ENCODE assay signal across 34 cellular contexts in the genomic region with DNA sequence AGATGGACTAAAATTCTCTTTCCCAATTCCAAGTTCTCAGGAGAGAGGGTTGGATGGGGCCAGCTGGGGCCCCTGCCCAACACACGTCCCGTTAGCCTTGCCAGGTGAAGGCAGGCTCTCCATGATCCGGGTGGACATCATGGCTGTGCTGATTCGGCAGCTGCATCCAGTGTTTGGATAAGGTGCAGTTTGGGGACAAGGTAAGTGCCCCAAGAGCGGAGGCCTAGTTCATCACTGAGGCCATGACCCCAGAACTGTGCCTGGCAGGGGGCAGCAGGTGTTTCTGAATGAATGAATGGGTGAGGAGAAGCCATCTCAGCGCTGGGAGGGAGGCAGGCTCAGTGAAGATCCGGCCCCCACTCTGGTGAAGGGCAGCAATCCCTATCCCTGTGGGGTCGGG.
"Had no signal": no experiment of that assay in that cellular context is flagged by ENCODE, and none has a peak within 500 bp of the region (broad histone marks: within the 10 kb centered on the region; RNA-seq: fewer than 3 reads in every experiment).

No MANE protein-coding gene starts in this region.

- H3K36me3 Mint-ChIP-seq: activated CD4-positive, alpha-beta memory T cell treated with anti-CD3 and anti-CD28 coated beads for 36 hours; activated naive CD4-positive, alpha-beta T cell treated with anti-CD3 and anti-CD28 coated beads, Interleukin-2, amount 10 ng/mL, durations not matched to agents 7 days and 5 days; activated naive CD4-positive, alpha-beta T cell treated with anti-CD3 and anti-CD28 coated beads, Interleukin-2, amount 50 U/mL, for 24 hours; activated naive CD8-positive, alpha-beta T cell; activated naive CD8-positive, alpha-beta T cell treated with anti-CD3 and anti-CD28 coated beads, Interleukin-2, amount 10 ng/mL, durations not matched to agents 7 days and 5 days; brain had no signal

- H3K9me3 ChIP-seq: ascending aorta had no signal

- DNase-seq: activated B cell treated with CpG ODN at 0.5 μM for 24 hours; activated CD4-positive, alpha-beta memory T cell treated with anti-CD3 and anti-CD28 coated beads for 36 hours; activated CD4-positive, alpha-beta T cell treated with anti-CD3 and anti-CD28 coated beads for 4 hours; activated CD4-positive, alpha-beta T cell treated with anti-CD3 and anti-CD28 coated beads, Interleukin-2, amount 10 ng/mL, durations not matched to agents 24 days and 14 days; activated CD4-positive, alpha-beta T cell treated with anti-CD3 and anti-CD28 coated beads, Interleukin-2, amount 50 U/mL, for 1 hour; activated CD4-positive, alpha-beta T cell treated with anti-CD3 and anti-CD28 coated beads, Interleukin-2, amount 50 U/mL, for 4 hours; activated CD4-positive, CD25-positive, alpha-beta regulatory T cell treated with anti-CD3 and anti-CD28 coated beads, Interleukin-2, amount 50 U/mL, for 72 hours; activated CD8-positive, alpha-beta memory T cell treated with anti-CD3 and anti-CD28 coated beads, Interleukin-2, amount 50 U/mL, for 48 hours; activated CD8-positive, alpha-beta T cell treated with anti-CD3 and anti-CD28 coated beads for 36 hours; activated effector memory CD4-positive, alpha-beta T cell treated with Interleukin-2 at 50 U/mL for 16 hours; activated gamma-delta T cell; activated naive CD4-positive, alpha-beta T cell treated with anti-CD3 and anti-CD28 coated beads, Interleukin-2, amount 10 ng/mL, durations not matched to agents 7 days and 5 days; activated naive CD4-positive, alpha-beta T cell treated with Interleukin-2 at 50 U/mL for 16 hours; activated naive CD8-positive, alpha-beta T cell treated with anti-CD3 and anti-CD28 coated beads, Interleukin-2, amount 10 ng/mL, durations not matched to agents 7 days and 5 days; activated naive CD8-positive, alpha-beta T cell treated with anti-CD3 and anti-CD28 coated beads, Interleukin-2, amount 50 U/mL, for 24 hours; activated T-cell treated with anti-CD3 and anti-CD28 coated beads, Interleukin-2, amount 50 U/mL, for 24 hours; activated T-cell treated with anti-CD3 and anti-CD28 coated beads, Interleukin-2, amount 50 U/mL, for 48 hours; amygdala; anterior cingulate cortex; caudate nucleus; cerebellar nuclear complex; T-helper 1 cell; T-helper 2 cell; T-helper 9 cell had no signal

- H3K9me3 Mint-ChIP-seq: activated B cell treated with CpG ODN at 0.5 μM for 24 hours; activated CD4-positive, alpha-beta memory T cell treated with anti-CD3 and anti-CD28 coated beads for 36 hours; activated CD4-positive, alpha-beta T cell treated with anti-CD3 and anti-CD28 coated beads, Interleukin-2, amount 10 ng/mL, durations not matched to agents 24 days and 14 days; activated CD8-positive, alpha-beta T cell treated with anti-CD3 and anti-CD28 coated beads for 36 hours; activated naive CD4-positive, alpha-beta T cell treated with anti-CD3 and anti-CD28 coated beads, Interleukin-2, amount 10 ng/mL, durations not matched to agents 7 days and 5 days; activated naive CD4-positive, alpha-beta T cell treated with anti-CD3 and anti-CD28 coated beads, Interleukin-2, amount 50 U/mL, for 24 hours; activated naive CD8-positive, alpha-beta T cell treated with anti-CD3 and anti-CD28 coated beads, Interleukin-2, amount 10 ng/mL, durations not matched to agents 7 days and 5 days; activated naive CD8-positive, alpha-beta T cell treated with anti-CD3 and anti-CD28 coated beads, Interleukin-2, amount 50 U/mL, for 24 hours; activated T-cell treated with anti-CD3 and anti-CD28 coated beads, Interleukin-2, amount 50 U/mL, for 24 hours; activated T-helper 2 cell treated with anti-CD3 and anti-CD28 coated beads, Interferon-gamma antibody, Interleukin-2, Interleukin-4, amounts not matched to agents 10 μg/mL and 5 μg/mL and 100 μg/mL, durations not matched to agents 14 hours and 24 hours and 36 hours; central memory CD8-positive, alpha-beta T cell; T-helper 1 cell treated with Interleukin-12 subunit alpha and Interleukin-12 subunit beta and Interleukin-4 antibody, amounts not matched to agents 30 μg/mL and 1 μg/mL, for 36 hours; T-helper 2 cell treated with Interferon-gamma antibody and Interleukin-4, amounts not matched to agents 5 μg/mL and 100 μg/mL, for 36 hours had no signal

- H3K4me1 ChIP-seq: ascending aorta had no signal

- H3K27ac Mint-ChIP-seq: activated B cell treated with CpG ODN at 0.5 μM for 24 hours; activated CD4-positive, alpha-beta memory T cell treated with anti-CD3 and anti-CD28 coated beads for 36 hours; activated CD4-positive, alpha-beta T cell treated with anti-CD3 and anti-CD28 coated beads, Interleukin-2, amount 10 ng/mL, durations not matched to agents 24 days and 14 days; activated CD8-positive, alpha-beta T cell treated with anti-CD3 and anti-CD28 coated beads for 36 hours; activated naive CD4-positive, alpha-beta T cell treated with anti-CD3 and anti-CD28 coated beads, Interleukin-2, amount 10 ng/mL, durations not matched to agents 7 days and 5 days; activated naive CD4-positive, alpha-beta T cell treated with anti-CD3 and anti-CD28 coated beads, Interleukin-2, amount 50 U/mL, for 24 hours; activated naive CD8-positive, alpha-beta T cell; activated naive CD8-positive, alpha-beta T cell treated with anti-CD3 and anti-CD28 coated beads, Interleukin-2, amount 10 ng/mL, durations not matched to agents 7 days and 5 days; activated naive CD8-positive, alpha-beta T cell treated with anti-CD3 and anti-CD28 coated beads, Interleukin-2, amount 50 U/mL, for 24 hours; activated T-cell treated with anti-CD3 and anti-CD28 coated beads, Interleukin-2, amount 50 U/mL, for 24 hours; activated T-helper 2 cell treated with anti-CD3 and anti-CD28 coated beads, Interferon-gamma antibody, Interleukin-2, Interleukin-4, amounts not matched to agents 10 μg/mL and 5 μg/mL and 100 μg/mL, durations not matched to agents 14 hours and 24 hours and 36 hours; brain; T-helper 1 cell treated with Interleukin-12 subunit alpha and Interleukin-12 subunit beta and Interleukin-4 antibody, amounts not matched to agents 30 μg/mL and 1 μg/mL, for 36 hours; T-helper 2 cell treated with Interferon-gamma antibody and Interleukin-4, amounts not matched to agents 5 μg/mL and 100 μg/mL, for 36 hours had no signal

- H3K27ac ChIP-seq: ascending aorta, cardiac muscle cell, VCaP had no signal

- H3K27me3 Mint-ChIP-seq: activated B cell treated with CpG ODN at 0.5 μM for 24 hours; activated CD4-positive, alpha-beta T cell treated with anti-CD3 and anti-CD28 coated beads, Interleukin-2, amount 10 ng/mL, durations not matched to agents 24 days and 14 days; activated CD8-positive, alpha-beta T cell treated with anti-CD3 and anti-CD28 coated beads for 36 hours; activated naive CD4-positive, alpha-beta T cell treated with anti-CD3 and anti-CD28 coated beads, Interleukin-2, amount 10 ng/mL, durations not matched to agents 7 days and 5 days; activated naive CD4-positive, alpha-beta T cell treated with anti-CD3 and anti-CD28 coated beads, Interleukin-2, amount 50 U/mL, for 24 hours; activated naive CD8-positive, alpha-beta T cell had no signal

- H3K27me3 ChIP-seq: ascending aorta, cardiac muscle cell had no signal

- H3K4me3 ChIP-seq: ascending aorta, cardiac muscle cell had no signal

- H3K4me1 Mint-ChIP-seq: activated B cell treated with CpG ODN at 0.5 μM for 24 hours; activated CD4-positive, alpha-beta T cell treated with anti-CD3 and anti-CD28 coated beads, Interleukin-2, amount 10 ng/mL, durations not matched to agents 24 days and 14 days; activated naive CD4-positive, alpha-beta T cell treated with anti-CD3 and anti-CD28 coated beads, Interleukin-2, amount 10 ng/mL, durations not matched to agents 7 days and 5 days; activated naive CD4-positive, alpha-beta T cell treated with anti-CD3 and anti-CD28 coated beads, Interleukin-2, amount 50 U/mL, for 24 hours; activated naive CD8-positive, alpha-beta T cell treated with anti-CD3 and anti-CD28 coated beads, Interleukin-2, amount 10 ng/mL, durations not matched to agents 7 days and 5 days; activated naive CD8-positive, alpha-beta T cell treated with anti-CD3 and anti-CD28 coated beads, Interleukin-2, amount 50 U/mL, for 24 hours; brain; central memory CD8-positive, alpha-beta T cell had no signal

- H3K36me3 ChIP-seq: ascending aorta, cardiac muscle cell had no signal

- H3K4me3 Mint-ChIP-seq: activated B cell treated with CpG ODN at 0.5 μM for 24 hours; activated CD4-positive, alpha-beta memory T cell treated with anti-CD3 and anti-CD28 coated beads for 36 hours; activated CD4-positive, alpha-beta T cell treated with anti-CD3 and anti-CD28 coated beads, Interleukin-2, amount 10 ng/mL, durations not matched to agents 24 days and 14 days; activated CD8-positive, alpha-beta T cell treated with anti-CD3 and anti-CD28 coated beads for 36 hours; activated naive CD4-positive, alpha-beta T cell treated with anti-CD3 and anti-CD28 coated beads, Interleukin-2, amount 10 ng/mL, durations not matched to agents 7 days and 5 days; activated naive CD4-positive, alpha-beta T cell treated with anti-CD3 and anti-CD28 coated beads, Interleukin-2, amount 50 U/mL, for 24 hours; activated naive CD8-positive, alpha-beta T cell; activated naive CD8-positive, alpha-beta T cell treated with anti-CD3 and anti-CD28 coated beads, Interleukin-2, amount 10 ng/mL, durations not matched to agents 7 days and 5 days; activated naive CD8-positive, alpha-beta T cell treated with anti-CD3 and anti-CD28 coated beads, Interleukin-2, amount 50 U/mL, for 24 hours; activated T-cell treated with anti-CD3 and anti-CD28 coated beads, Interleukin-2, amount 50 U/mL, for 24 hours; brain; central memory CD8-positive, alpha-beta T cell; T-helper 1 cell treated with Interleukin-12 subunit alpha and Interleukin-12 subunit beta and Interleukin-4 antibody, amounts not matched to agents 30 μg/mL and 1 μg/mL, for 36 hours; T-helper 2 cell treated with Interferon-gamma antibody and Interleukin-4, amounts not matched to agents 5 μg/mL and 100 μg/mL, for 36 hours had no signal

- ATAC-seq: activated CD8-positive, alpha-beta T cell treated with anti-CD3 and anti-CD28 coated beads for 36 hours; activated naive CD8-positive, alpha-beta T cell treated with anti-CD3 and anti-CD28 coated beads, Interleukin-2, amount 50 U/mL, for 24 hours had no signal
